9 cellular contexts compared by ENCODE assay signal in the genomic region with DNA sequence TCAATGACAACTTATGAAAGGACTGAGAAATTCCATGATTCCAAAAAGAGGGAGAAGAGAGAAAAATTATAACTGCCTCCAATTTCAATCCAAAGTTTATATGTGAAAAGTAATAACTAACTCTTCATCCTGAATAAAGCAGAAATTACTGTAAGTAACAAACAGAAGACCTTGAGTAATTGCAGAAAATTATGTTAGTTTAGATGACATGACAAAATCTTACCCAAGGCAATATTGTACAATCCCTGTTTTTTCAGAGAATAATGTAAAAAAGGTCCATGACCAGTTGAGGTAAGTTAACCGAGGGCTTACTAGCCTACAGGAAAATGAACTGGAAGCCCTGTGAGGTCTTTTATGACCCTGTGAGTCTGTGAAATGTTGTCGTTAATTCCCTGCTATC.
"Had no signal": no experiment of that assay in that cellular context is flagged by ENCODE, and none has a peak within 500 bp of the region (broad histone marks: within the 10 kb centered on the region; RNA-seq: fewer than 3 reads in every experiment).

No MANE protein-coding gene starts in this region.

- FAIRE-seq: H1, H54 had no signal

- H3K27ac ChIP-seq: HL-60, KMS-11 had no signal

- DNase-seq: H9, HCEC 1CT, HFFc6, KBM-7 had no signal

- ATAC-seq: GM23338 had no signal

- H2AFZ ChIP-seq: GM23338 had no signal

- H3K4me2 ChIP-seq: GM23338, KMS-11 had no signal

- H3K4me3 ChIP-seq: GM23338 had no signal

- H3K9ac ChIP-seq: KMS-11 had no signal
